Comparison of ENCODE assay signal across 19 cellular contexts in genomic region chr13:108069521-108070210, GRCh38.
DNase-seq lines count a peak whose midpoint lies in the region; ATAC-seq and TF ChIP-seq lines count a peak whose summit lies in the region.
"Had no signal": no experiment of that assay in that cellular context is flagged by ENCODE, and none has a peak within 500 bp of the region (broad histone marks: within the 10 kb centered on the region; RNA-seq: fewer than 3 reads in every experiment).

No MANE protein-coding gene starts in this region.

- ATAC-seq in activated naive CD8-positive, alpha-beta T cell treated with anti-CD3 and anti-CD28 coated beads, Interleukin-2, amount 50 U/mL, for 24 hours: no peak
- no peak for ATAC-seq in activated naive CD8-positive, alpha-beta T cell treated with anti-CD3 and anti-CD28 coated beads, Interleukin-2, amount 10 ng/mL, durations not matched to agents 7 days and 5 days (ENCODE audit: low read depth)
- ATAC-seq: A549, GM23338 had no signal

- H3K27ac ChIP-seq in SJCRH30 (no peak overlapping the region), stomach (peak overlapping the region in 1 of 5 donors; percentile 53)
- H3K27ac ChIP-seq: A549, RWPE1 had no signal

- intact Hi-C loops in stomach (cut with DNase I; ENCODE audit: low total_unique reads): no loop called here

- peak overlapping the region; percentile 72 for H3K27ac Mint-ChIP-seq in activated naive CD8-positive, alpha-beta T cell treated with anti-CD3 and anti-CD28 coated beads for 36 hours
- no peak overlapping the region for H3K27ac Mint-ChIP-seq in activated naive CD8-positive, alpha-beta T cell treated with anti-CD3 and anti-CD28 coated beads, Interleukin-2, amount 50 U/mL, for 24 hours
- peak overlapping the region; percentile 71 for H3K27ac Mint-ChIP-seq in activated naive CD8-positive, alpha-beta T cell treated with anti-CD3 and anti-CD28 coated beads, Interleukin-2, amount 10 ng/mL, durations not matched to agents 7 days and 5 days
- peak overlapping the region; percentile 4 for H3K27ac Mint-ChIP-seq in nephron progenitor cell
- H3K27ac Mint-ChIP-seq in activated naive CD4-positive, alpha-beta T cell treated with anti-CD3 and anti-CD28 coated beads, Interleukin-2, amount 10 ng/mL, durations not matched to agents 7 days and 5 days: no peak overlapping the region
- H3K27ac Mint-ChIP-seq: GM23338 had no signal

- H3K36me3 ChIP-seq in SJCRH30: no peaks in the 10 kb centered on the region
- H3K36me3 ChIP-seq in stomach: no peaks in the 10 kb centered on the region
- H3K36me3 ChIP-seq: BE2C, HAP-1 had no signal

- H3K4me1 ChIP-seq in SJCRH30: no peaks in the 10 kb centered on the region
- H3K4me1 ChIP-seq in stomach: no peaks in the 10 kb centered on the region
- H3K4me1 ChIP-seq: A549, BE2C had no signal

- no peak overlapping the region for H3K4me3 ChIP-seq in SJCRH30
- no peak overlapping the region for H3K4me3 ChIP-seq in stomach
- H3K4me3 ChIP-seq: A549, GM23338, HAP-1 had no signal

- H3K36me3 Mint-ChIP-seq in activated naive CD8-positive, alpha-beta T cell treated with anti-CD3 and anti-CD28 coated beads for 36 hours: peaks cover 3% of the 10 kb centered on the region
- H3K36me3 Mint-ChIP-seq in activated naive CD8-positive, alpha-beta T cell treated with anti-CD3 and anti-CD28 coated beads, Interleukin-2, amount 50 U/mL, for 24 hours (ENCODE audit: low read depth): no peaks in the 10 kb centered on the region
- H3K36me3 Mint-ChIP-seq in activated naive CD8-positive, alpha-beta T cell treated with anti-CD3 and anti-CD28 coated beads, Interleukin-2, amount 10 ng/mL, durations not matched to agents 7 days and 5 days: peaks cover 2% of the 10 kb centered on the region
- peaks cover 4% of the 10 kb centered on the region for H3K36me3 Mint-ChIP-seq in nephron progenitor cell (ENCODE audit: low read depth)
- no peaks in the 10 kb centered on the region for H3K36me3 Mint-ChIP-seq in activated naive CD4-positive, alpha-beta T cell treated with anti-CD3 and anti-CD28 coated beads, Interleukin-2, amount 10 ng/mL, durations not matched to agents 7 days and 5 days

- H3K4me1 Mint-ChIP-seq in activated naive CD8-positive, alpha-beta T cell treated with anti-CD3 and anti-CD28 coated beads for 36 hours: peaks cover 10% of the 10 kb centered on the region
- H3K4me1 Mint-ChIP-seq in activated naive CD8-positive, alpha-beta T cell treated with anti-CD3 and anti-CD28 coated beads, Interleukin-2, amount 50 U/mL, for 24 hours: peaks cover 14% of the 10 kb centered on the region
- no peaks in the 10 kb centered on the region for H3K4me1 Mint-ChIP-seq in activated naive CD8-positive, alpha-beta T cell treated with anti-CD3 and anti-CD28 coated beads, Interleukin-2, amount 10 ng/mL, durations not matched to agents 7 days and 5 days
- peaks cover 13% of the 10 kb centered on the region for H3K4me1 Mint-ChIP-seq in nephron progenitor cell
- no peaks in the 10 kb centered on the region for H3K4me1 Mint-ChIP-seq in activated naive CD4-positive, alpha-beta T cell treated with anti-CD3 and anti-CD28 coated beads, Interleukin-2, amount 10 ng/mL, durations not matched to agents 7 days and 5 days

- TF ChIP-seq POLR2A in stomach (IDR thresholded peaks at IDR 0.05): no peak

- H3K4me3 Mint-ChIP-seq in activated naive CD8-positive, alpha-beta T cell treated with anti-CD3 and anti-CD28 coated beads for 36 hours: no peak overlapping the region
- no peak overlapping the region for H3K4me3 Mint-ChIP-seq in activated naive CD8-positive, alpha-beta T cell treated with anti-CD3 and anti-CD28 coated beads, Interleukin-2, amount 50 U/mL, for 24 hours
- H3K4me3 Mint-ChIP-seq in activated naive CD8-positive, alpha-beta T cell treated with anti-CD3 and anti-CD28 coated beads, Interleukin-2, amount 10 ng/mL, durations not matched to agents 7 days and 5 days: no peak overlapping the region
- no peak overlapping the region for H3K4me3 Mint-ChIP-seq in nephron progenitor cell
- H3K4me3 Mint-ChIP-seq in activated naive CD4-positive, alpha-beta T cell treated with anti-CD3 and anti-CD28 coated beads, Interleukin-2, amount 10 ng/mL, durations not matched to agents 7 days and 5 days: no peak overlapping the region
- H3K4me3 Mint-ChIP-seq: GM23338 had no signal

- TF ChIP-seq CTCF in nephron progenitor cell (IDR thresholded peaks at IDR 0.05): no peak
- no peak for TF ChIP-seq CTCF in stomach (IDR thresholded peaks at IDR 0.05)

- 38 to 68% (median 65%) methylated on average over 4 of the region's 4 CpGs for WGBS in stomach, 5 donors

- H3K27me3 Mint-ChIP-seq in activated naive CD8-positive, alpha-beta T cell treated with anti-CD3 and anti-CD28 coated beads for 36 hours: no peaks in the 10 kb centered on the region
- no peaks in the 10 kb centered on the region for H3K27me3 Mint-ChIP-seq in activated naive CD8-positive, alpha-beta T cell treated with anti-CD3 and anti-CD28 coated beads, Interleukin-2, amount 50 U/mL, for 24 hours
- no peaks in the 10 kb centered on the region for H3K27me3 Mint-ChIP-seq in activated naive CD8-positive, alpha-beta T cell treated with anti-CD3 and anti-CD28 coated beads, Interleukin-2, amount 10 ng/mL, durations not matched to agents 7 days and 5 days
- H3K27me3 Mint-ChIP-seq in nephron progenitor cell (ENCODE audit: low read depth, poor library complexity): no peaks in the 10 kb centered on the region
- H3K27me3 Mint-ChIP-seq in activated naive CD4-positive, alpha-beta T cell treated with anti-CD3 and anti-CD28 coated beads, Interleukin-2, amount 10 ng/mL, durations not matched to agents 7 days and 5 days: no peaks in the 10 kb centered on the region

- peaks cover 5% of the 10 kb centered on the region for H3K9me3 Mint-ChIP-seq in activated naive CD8-positive, alpha-beta T cell treated with anti-CD3 and anti-CD28 coated beads for 36 hours
- H3K9me3 Mint-ChIP-seq in activated naive CD8-positive, alpha-beta T cell treated with anti-CD3 and anti-CD28 coated beads, Interleukin-2, amount 50 U/mL, for 24 hours: peaks cover 27% of the 10 kb centered on the region
- H3K9me3 Mint-ChIP-seq in activated naive CD8-positive, alpha-beta T cell treated with anti-CD3 and anti-CD28 coated beads, Interleukin-2, amount 10 ng/mL, durations not matched to agents 7 days and 5 days: peaks cover 11% of the 10 kb centered on the region
- peaks cover 34% of the 10 kb centered on the region for H3K9me3 Mint-ChIP-seq in nephron progenitor cell
- H3K9me3 Mint-ChIP-seq in activated naive CD4-positive, alpha-beta T cell treated with anti-CD3 and anti-CD28 coated beads, Interleukin-2, amount 10 ng/mL, durations not matched to agents 7 days and 5 days: no peaks in the 10 kb centered on the region

- POLR2A ChIA-PET in activated naive CD8-positive, alpha-beta T cell treated with anti-CD3 and anti-CD28 coated beads, Interleukin-2, amount 10 ng/mL, durations not matched to agents 7 days and 5 days (lab: Charles Lee): no interaction called here

- H3K27me3 ChIP-seq in SJCRH30: no peaks in the 10 kb centered on the region
- no peaks in the 10 kb centered on the region for H3K27me3 ChIP-seq in stomach
- H3K27me3 ChIP-seq: BE2C had no signal

- DNase-seq in activated naive CD8-positive, alpha-beta T cell treated with anti-CD3 and anti-CD28 coated beads for 36 hours: no peak
- DNase-seq in activated naive CD8-positive, alpha-beta T cell treated with anti-CD3 and anti-CD28 coated beads, Interleukin-2, amount 50 U/mL, for 24 hours: no peak
- no peak for DNase-seq in activated naive CD8-positive, alpha-beta T cell treated with anti-CD3 and anti-CD28 coated beads, Interleukin-2, amount 10 ng/mL, durations not matched to agents 7 days and 5 days
- DNase-seq in nephron progenitor cell: no peak
- no peak for DNase-seq in SJCRH30
- DNase-seq in activated naive CD4-positive, alpha-beta T cell treated with anti-CD3 and anti-CD28 coated beads, Interleukin-2, amount 10 ng/mL, durations not matched to agents 7 days and 5 days: no peak
- DNase-seq in stomach: no peak
- DNase-seq: BE2C, KG1, NCI-H1092 treated with DMSO at 0.1 percent for 48 hours, NCI-H1436 treated with DMSO at 0.1 percent for 48 hours, NCI-H1930, NCI-H2227 treated with DMSO at 0.1 percent for 48 hours, NCI-H510A treated with DMSO at 0.1 percent for 48 hours, NCI-H748 treated with DMSO at 0.1 percent for 48 hours had no signal

- TF ChIP-seq EP300 in stomach (IDR thresholded peaks at IDR 0.05): no peak

- CTCF ChIA-PET in activated naive CD4-positive, alpha-beta T cell treated with anti-CD3 and anti-CD28 coated beads, Interleukin-2, amount 10 ng/mL, durations not matched to agents 7 days and 5 days (lab: Charles Lee): no interaction called here

- no peaks in the 10 kb centered on the region for H3K9me3 ChIP-seq in SJCRH30 (replicated peaks)
- H3K9me3 ChIP-seq in stomach: peaks cover 0 to 30% (median 15%) of the 10 kb centered on the region in 4 donors
- H3K9me3 ChIP-seq: A549, BE2C, HAP-1 had no signal

Comparison
In these comparisons a context has a peak if more than half of its experiments do, and no peak if none do; other contexts are left out.
1. H3K27ac Mint-ChIP-seq: peak in activated naive CD8-positive, alpha-beta T cell treated with anti-CD3 and anti-CD28 coated beads for 36 hours (single experiment), activated naive CD8-positive, alpha-beta T cell treated with anti-CD3 and anti-CD28 coated beads, Interleukin-2, amount 10 ng/mL, durations not matched to agents 7 days and 5 days (single experiment) and nephron progenitor cell (single experiment); none in activated naive CD8-positive, alpha-beta T cell treated with anti-CD3 and anti-CD28 coated beads, Interleukin-2, amount 50 U/mL, for 24 hours (single experiment) and activated naive CD4-positive, alpha-beta T cell treated with anti-CD3 and anti-CD28 coated beads, Interleukin-2, amount 10 ng/mL, durations not matched to agents 7 days and 5 days (single experiment).